In the genomic region with DNA sequence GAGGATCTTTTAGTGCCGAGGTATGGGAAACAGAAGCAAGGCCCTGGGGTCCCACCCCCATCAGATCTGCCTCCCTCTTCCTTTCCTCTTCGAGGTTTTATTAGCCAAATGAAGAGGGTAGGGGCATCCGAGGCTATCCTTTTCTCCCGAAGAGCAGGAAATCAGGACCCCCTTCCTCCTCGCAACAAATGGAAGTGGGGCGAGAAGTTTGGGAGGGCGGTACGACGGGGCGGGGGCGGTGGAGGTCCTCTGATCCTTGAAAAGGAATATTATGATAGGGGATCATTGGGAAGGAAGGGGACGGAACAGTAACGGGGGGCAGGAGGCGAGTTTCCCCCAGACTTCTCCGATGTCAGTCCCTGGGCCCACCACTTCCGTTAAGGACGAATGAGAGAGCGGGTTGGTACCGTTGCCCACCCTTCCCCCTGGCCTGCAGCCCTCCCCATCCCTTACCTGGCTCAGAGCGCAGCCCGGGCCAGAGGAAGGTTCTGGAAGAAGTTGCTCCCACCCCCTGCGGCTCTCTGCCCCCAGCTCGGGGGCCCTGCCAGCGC, we compare ENCODE assay signal across 9 cellular contexts. TPM values are rescaled to one million over a fixed set of nuclear protein-coding genes. Genes with fewer than 3 reads are reported as not detected.
A peak's percentile ranks its signal among the peaks of the same experiment; 100 is the strongest.
DNase-seq lines count a peak whose midpoint lies in the region; ATAC-seq, FAIRE-seq and TF ChIP-seq lines count a peak whose summit lies in the region.
"Had no signal": no experiment of that assay in that cellular context is flagged by ENCODE, and none has a peak within 500 bp of the region (broad histone marks: within the 10 kb centered on the region; RNA-seq: fewer than 3 reads in every experiment).

No MANE protein-coding gene starts in this region.

- POLR2A ChIA-PET in WTC11 (lab: Charles Lee), result interaction anchor here (0.7 to 3.3 kb wide), 3 partner anchors 8 to 141 kb away, joined by 3 to 17 read pairs (median 3); no protein-coding TSS in a partner anchor

- H3K27ac Mint-ChIP-seq in WTC11, result no peak overlapping the region

- FAIRE-seq in GM19239 (lab: Jason Lieb, UNC), result no peak
- FAIRE-seq: A204.1 had no signal

- H3K27me3 Mint-ChIP-seq in WTC11 (ENCODE audit: low read depth), result peaks cover 71% of the 10 kb centered on the region

- H3K4me1 Mint-ChIP-seq in WTC11, result peaks cover 80% of the 10 kb centered on the region

- H3K9me3 ChIP-seq in iPS-20b (ENCODE audit: insufficient read depth, low read depth, low read length) (no peaks in the 10 kb centered on the region; the same call in 1 of the 2 replicates), stomach smooth muscle (ENCODE audit: control insufficient read depth in 2 of 2, low read length in 2 of 2) (no peaks in the 10 kb centered on the region)

- DNase-seq in activated CD4-positive, CD25-positive, alpha-beta regulatory T cell treated with anti-CD3 and anti-CD28 coated beads, Interleukin-2, amount 50 U/mL, for 72 hours, result no peak
- DNase-seq in WTC11 (ENCODE audit: low spot score) (no peak), GM19239 (ENCODE audit: insufficient read length, low spot score) (no peak), amniotic stem cell (lab: John Stamatoyannopoulos, UW) (no peak), HuH-7.5 (ENCODE audit: low spot score) (no peak)

- no peaks in the 10 kb centered on the region for H3K36me3 Mint-ChIP-seq in WTC11

- peaks cover 95% of the 10 kb centered on the region for H3K27me3 ChIP-seq in iPS-20b (ENCODE audit: insufficient read depth, low read length)
- peaks cover 31 to 34% of the 10 kb centered on the region in 2 donors for H3K27me3 ChIP-seq in stomach smooth muscle (ENCODE audit: control insufficient read depth in 1 of 2, insufficient read depth in 2 of 2, low read length in 2 of 2)

- H3K9ac ChIP-seq in iPS-20b (ENCODE audit: low read depth, low read length), result no peak overlapping the region
- H3K9ac ChIP-seq in stomach smooth muscle (ENCODE audit: low read length in 2 of 2), result peak overlapping the region in 1 of 2 donors; percentile 16

- peak; percentile 1 to 3 for ATAC-seq in activated CD4-positive, CD25-positive, alpha-beta regulatory T cell treated with anti-CD3 and anti-CD28 coated beads, Interleukin-2, amount 50 U/mL, for 24 hours
- peak; percentile 6 for ATAC-seq in WTC11

- TF ChIP-seq CTCF in WTC11 (IDR thresholded peaks at IDR 0.05), result no peak

- H3K4me3 Mint-ChIP-seq in WTC11, result peak overlapping the region; percentile 82

- CTCF ChIA-PET in WTC11 (lab: Charles Lee), result interaction anchor here (0.5 to 7.0 kb wide), 16 partner anchors 7 to 138 kb away, joined by 3 to 41 read pairs (median 4); no protein-coding TSS in a partner anchor

- no peaks in the 10 kb centered on the region for H3K9me3 Mint-ChIP-seq in WTC11

- H3K4me3 ChIP-seq in iPS-20b (ENCODE audit: low read length) (peak overlapping the region; percentile 74; the same call in 1 of the 2 replicates), stomach smooth muscle (ENCODE audit: low read length in 2 of 2) (peak overlapping the region; percentile 36 to 73)

- H3K27ac ChIP-seq in iPS-20b (ENCODE audit: low read length) (no peak overlapping the region), stomach smooth muscle (ENCODE audit: low read length) (no peak overlapping the region)

- peaks cover 45% of the 10 kb centered on the region for H3K4me1 ChIP-seq in iPS-20b (ENCODE audit: insufficient read depth, low read length)
- peaks cover 35% of the 10 kb centered on the region for H3K4me1 ChIP-seq in stomach smooth muscle (ENCODE audit: control insufficient read depth, insufficient read depth, low read length)

- H3K36me3 ChIP-seq in iPS-20b (ENCODE audit: insufficient read depth, low read depth, low read length), result no peaks in the 10 kb centered on the region
- H3K36me3 ChIP-seq in stomach smooth muscle (ENCODE audit: control insufficient read depth in 2 of 2, insufficient read depth in 2 of 2, low read length in 2 of 2), result no peaks in the 10 kb centered on the region

TF ChIP-seq in WTC11, 78 proteins besides CTCF, POLR2A, EP300 and RAD21:
- TF ChIP-seq SMAD3 (CRISPR knock-in tag; IDR thresholded peaks at IDR 0.05; ENCODE audit: borderline replicate concordance), result 0 out of 2 replicates have a peak, but pooled peaks have one; percentile 23
- no peak for TF ChIP-seq TEAD4 (CRISPR knock-in tag; IDR thresholded peaks at IDR 0.05)
TF ChIP-seq in WTC11: peak in this region for 1.

RNA-seq across cellular contexts. Expression of gene FOXJ1, which starts 0.3 kb away (rescaled TPM):
- total RNA-seq in WTC11 (2021), result 6.2 to 11.8 TPM (median 6.8 TPM) in 3 replicates

RNA-seq across cellular contexts. Expression of gene EXOC7, which starts 37.1 kb away (rescaled TPM):
- total RNA-seq in WTC11 (2021), result 90.0 to 126 TPM (median 96.2 TPM) in 3 replicates
